Comparison of ENCODE assay signal across 1 cellular context in the genomic region with DNA sequence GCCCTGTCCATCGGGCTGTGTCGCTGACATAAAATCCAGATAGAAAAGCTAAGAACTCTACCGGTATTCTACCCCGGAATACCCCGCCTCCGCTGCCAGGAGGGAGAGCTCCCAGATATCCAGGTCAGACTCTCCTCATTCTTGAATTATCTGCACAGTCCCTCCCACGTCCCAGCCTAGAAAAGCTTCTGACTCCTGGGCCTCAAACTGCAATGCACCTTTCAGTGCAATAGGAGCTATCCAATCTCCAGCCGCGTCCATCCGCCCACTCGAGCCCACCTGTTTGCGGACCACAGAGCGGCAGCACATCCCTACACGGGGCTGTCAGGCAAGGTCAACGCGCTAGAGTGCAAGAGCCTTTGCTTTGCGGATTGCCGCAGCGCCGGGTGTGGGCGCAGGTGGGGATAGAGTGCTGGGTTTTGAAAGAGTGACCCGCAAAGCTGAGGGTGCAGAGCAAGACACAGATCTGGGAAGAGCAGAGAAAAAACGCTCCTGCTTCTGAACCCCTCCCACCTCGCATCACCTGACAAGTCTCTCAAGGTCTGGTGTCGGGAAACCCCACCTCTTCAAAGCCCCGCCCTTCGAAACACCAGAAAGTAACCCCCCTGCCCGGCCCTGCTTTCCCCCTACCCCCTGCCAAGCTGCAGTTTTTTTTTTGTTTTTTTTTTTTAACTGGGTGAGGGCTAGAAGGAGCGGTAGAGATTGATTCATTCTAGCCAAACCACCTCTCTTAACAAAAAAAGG.
TF ChIP-seq lines count a peak whose summit lies in the region.

No MANE protein-coding gene starts in this region.

TF ChIP-seq in HepG2, 621 proteins besides CTCF, POLR2A, EP300 and RAD21 (continued from another document and continues in another):
- no peak for TF ChIP-seq ZNF570 (CRISPR knock-in tag; IDR thresholded peaks at IDR 0.05; ENCODE audit: borderline replicate concordance)
- no peak for TF ChIP-seq EEA1 (CRISPR knock-in tag; IDR thresholded peaks at IDR 0.05; ENCODE audit: borderline replicate concordance)
- no peak for TF ChIP-seq DNMT3B (CRISPR knock-in tag; conservative IDR thresholded peaks at IDR 0.05)
- peak; percentile 39 for TF ChIP-seq FOXA3 (CRISPR knock-in tag; IDR thresholded peaks at IDR 0.05)
- TF ChIP-seq ZNF530 (CRISPR knock-in tag; IDR thresholded peaks at IDR 0.05; ENCODE audit: low read depth): no peak
- TF ChIP-seq ZKSCAN8 (CRISPR knock-in tag; IDR thresholded peaks at IDR 0.05; ENCODE audit: borderline replicate concordance): no peak; the same call in 1 of the 2 replicates
- TF ChIP-seq, protein P1, sequence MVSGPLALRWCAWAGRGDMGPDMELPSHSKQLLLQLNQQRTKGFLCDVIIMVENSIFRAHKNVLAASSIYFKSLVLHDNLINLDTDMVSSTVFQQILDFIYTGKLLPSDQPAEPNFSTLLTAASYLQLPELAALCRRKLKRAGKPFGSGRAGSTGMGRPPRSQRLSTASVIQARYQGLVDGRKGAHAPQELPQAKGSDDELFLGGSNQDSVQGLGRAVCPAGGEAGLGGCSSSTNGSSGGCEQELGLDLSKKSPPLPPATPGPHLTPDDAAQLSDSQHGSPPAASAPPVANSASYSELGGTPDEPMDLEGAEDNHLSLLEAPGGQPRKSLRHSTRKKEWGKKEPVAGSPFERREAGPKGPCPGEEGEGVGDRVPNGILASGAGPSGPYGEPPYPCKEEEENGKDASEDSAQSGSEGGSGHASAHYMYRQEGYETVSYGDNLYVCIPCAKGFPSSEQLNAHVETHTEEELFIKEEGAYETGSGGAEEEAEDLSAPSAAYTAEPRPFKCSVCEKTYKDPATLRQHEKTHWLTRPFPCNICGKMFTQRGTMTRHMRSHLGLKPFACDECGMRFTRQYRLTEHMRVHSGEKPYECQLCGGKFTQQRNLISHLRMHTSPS (CRISPR knock-in tag; IDR thresholded peaks at IDR 0.05; ENCODE audit: low read depth): peak; percentile 37; the same call in 1 of the 2 replicates
- TF ChIP-seq, protein P2, sequence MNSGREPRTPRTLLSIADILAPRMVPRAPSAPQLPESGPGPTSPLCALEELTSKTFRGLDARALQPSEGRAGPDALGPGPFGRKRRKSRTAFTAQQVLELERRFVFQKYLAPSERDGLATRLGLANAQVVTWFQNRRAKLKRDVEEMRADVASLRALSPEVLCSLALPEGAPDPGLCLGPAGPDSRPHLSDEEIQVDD (CRISPR knock-in tag; IDR thresholded peaks at IDR 0.05; ENCODE audit: borderline replicate concordance): no peak
- TF ChIP-seq XBP1 (CRISPR knock-in tag; IDR thresholded peaks at IDR 0.05): no peak
- no peak for TF ChIP-seq TMF1 (CRISPR knock-in tag; IDR thresholded peaks at IDR 0.05; ENCODE audit: low read depth)
- TF ChIP-seq ZNF484 (CRISPR knock-in tag; IDR thresholded peaks at IDR 0.05; ENCODE audit: borderline replicate concordance, low read depth): no peak
- TF ChIP-seq, protein P3, sequence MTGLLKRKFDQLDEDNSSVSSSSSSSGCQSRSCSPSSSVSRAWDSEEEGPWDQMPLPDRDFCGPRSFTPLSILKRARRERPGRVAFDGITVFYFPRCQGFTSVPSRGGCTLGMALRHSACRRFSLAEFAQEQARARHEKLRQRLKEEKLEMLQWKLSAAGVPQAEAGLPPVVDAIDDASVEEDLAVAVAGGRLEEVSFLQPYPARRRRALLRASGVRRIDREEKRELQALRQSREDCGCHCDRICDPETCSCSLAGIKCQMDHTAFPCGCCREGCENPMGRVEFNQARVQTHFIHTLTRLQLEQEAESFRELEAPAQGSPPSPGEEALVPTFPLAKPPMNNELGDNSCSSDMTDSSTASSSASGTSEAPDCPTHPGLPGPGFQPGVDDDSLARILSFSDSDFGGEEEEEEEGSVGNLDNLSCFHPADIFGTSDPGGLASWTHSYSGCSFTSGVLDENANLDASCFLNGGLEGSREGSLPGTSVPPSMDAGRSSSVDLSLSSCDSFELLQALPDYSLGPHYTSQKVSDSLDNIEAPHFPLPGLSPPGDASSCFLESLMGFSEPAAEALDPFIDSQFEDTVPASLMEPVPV (CRISPR knock-in tag; IDR thresholded peaks at IDR 0.05): no peak; the same call in 1 of the 2 replicates
- no peak for TF ChIP-seq EHMT2 (IDR thresholded peaks at IDR 0.05; ENCODE audit: borderline replicate concordance, low read depth, low read length)
- no peak for TF ChIP-seq RFXANK (CRISPR knock-in tag; IDR thresholded peaks at IDR 0.05)
- TF ChIP-seq, protein P4, sequence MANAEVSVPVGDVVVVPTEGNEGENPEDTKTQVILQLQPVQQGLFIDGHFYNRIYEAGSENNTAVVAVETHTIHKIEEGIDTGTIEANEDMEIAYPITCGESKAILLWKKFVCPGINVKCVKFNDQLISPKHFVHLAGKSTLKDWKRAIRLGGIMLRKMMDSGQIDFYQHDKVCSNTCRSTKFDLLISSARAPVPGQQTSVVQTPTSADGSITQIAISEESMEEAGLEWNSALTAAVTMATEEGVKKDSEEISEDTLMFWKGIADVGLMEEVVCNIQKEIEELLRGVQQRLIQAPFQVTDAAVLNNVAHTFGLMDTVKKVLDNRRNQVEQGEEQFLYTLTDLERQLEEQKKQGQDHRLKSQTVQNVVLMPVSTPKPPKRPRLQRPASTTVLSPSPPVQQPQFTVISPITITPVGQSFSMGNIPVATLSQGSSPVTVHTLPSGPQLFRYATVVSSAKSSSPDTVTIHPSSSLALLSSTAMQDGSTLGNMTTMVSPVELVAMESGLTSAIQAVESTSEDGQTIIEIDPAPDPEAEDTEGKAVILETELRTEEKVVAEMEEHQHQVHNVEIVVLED (CRISPR knock-in tag; IDR thresholded peaks at IDR 0.05; ENCODE audit: borderline replicate concordance): peak; percentile 40; the same call in 1 of the 2 replicates
- peak; percentile 48 for TF ChIP-seq NCOR1 (IDR thresholded peaks at IDR 0.05; ENCODE audit: borderline replicate concordance, low read length)
- TF ChIP-seq ELF4 (CRISPR knock-in tag; IDR thresholded peaks at IDR 0.05; ENCODE audit: borderline replicate concordance): no peak
- 0 out of 2 replicates have a peak, but pooled peaks have one; percentile 26 for TF ChIP-seq ZFP36L1 (CRISPR knock-in tag; IDR thresholded peaks at IDR 0.05)
- TF ChIP-seq, protein P5, sequence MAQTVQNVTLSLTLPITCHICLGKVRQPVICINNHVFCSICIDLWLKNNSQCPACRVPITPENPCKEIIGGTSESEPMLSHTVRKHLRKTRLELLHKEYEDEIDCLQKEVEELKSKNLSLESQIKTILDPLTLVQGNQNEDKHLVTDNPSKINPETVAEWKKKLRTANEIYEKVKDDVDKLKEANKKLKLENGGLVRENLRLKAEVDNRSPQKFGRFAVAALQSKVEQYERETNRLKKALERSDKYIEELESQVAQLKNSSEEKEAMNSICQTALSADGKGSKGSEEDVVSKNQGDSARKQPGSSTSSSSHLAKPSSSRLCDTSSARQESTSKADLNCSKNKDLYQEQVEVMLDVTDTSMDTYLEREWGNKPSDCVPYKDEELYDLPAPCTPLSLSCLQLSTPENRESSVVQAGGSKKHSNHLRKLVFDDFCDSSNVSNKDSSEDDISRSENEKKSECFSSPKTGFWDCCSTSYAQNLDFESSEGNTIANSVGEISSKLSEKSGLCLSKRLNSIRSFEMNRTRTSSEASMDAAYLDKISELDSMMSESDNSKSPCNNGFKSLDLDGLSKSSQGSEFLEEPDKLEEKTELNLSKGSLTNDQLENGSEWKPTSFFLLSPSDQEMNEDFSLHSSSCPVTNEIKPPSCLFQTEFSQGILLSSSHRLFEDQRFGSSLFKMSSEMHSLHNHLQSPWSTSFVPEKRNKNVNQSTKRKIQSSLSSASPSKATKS (CRISPR knock-in tag; IDR thresholded peaks at IDR 0.05): no peak
- TF ChIP-seq, protein P6, sequence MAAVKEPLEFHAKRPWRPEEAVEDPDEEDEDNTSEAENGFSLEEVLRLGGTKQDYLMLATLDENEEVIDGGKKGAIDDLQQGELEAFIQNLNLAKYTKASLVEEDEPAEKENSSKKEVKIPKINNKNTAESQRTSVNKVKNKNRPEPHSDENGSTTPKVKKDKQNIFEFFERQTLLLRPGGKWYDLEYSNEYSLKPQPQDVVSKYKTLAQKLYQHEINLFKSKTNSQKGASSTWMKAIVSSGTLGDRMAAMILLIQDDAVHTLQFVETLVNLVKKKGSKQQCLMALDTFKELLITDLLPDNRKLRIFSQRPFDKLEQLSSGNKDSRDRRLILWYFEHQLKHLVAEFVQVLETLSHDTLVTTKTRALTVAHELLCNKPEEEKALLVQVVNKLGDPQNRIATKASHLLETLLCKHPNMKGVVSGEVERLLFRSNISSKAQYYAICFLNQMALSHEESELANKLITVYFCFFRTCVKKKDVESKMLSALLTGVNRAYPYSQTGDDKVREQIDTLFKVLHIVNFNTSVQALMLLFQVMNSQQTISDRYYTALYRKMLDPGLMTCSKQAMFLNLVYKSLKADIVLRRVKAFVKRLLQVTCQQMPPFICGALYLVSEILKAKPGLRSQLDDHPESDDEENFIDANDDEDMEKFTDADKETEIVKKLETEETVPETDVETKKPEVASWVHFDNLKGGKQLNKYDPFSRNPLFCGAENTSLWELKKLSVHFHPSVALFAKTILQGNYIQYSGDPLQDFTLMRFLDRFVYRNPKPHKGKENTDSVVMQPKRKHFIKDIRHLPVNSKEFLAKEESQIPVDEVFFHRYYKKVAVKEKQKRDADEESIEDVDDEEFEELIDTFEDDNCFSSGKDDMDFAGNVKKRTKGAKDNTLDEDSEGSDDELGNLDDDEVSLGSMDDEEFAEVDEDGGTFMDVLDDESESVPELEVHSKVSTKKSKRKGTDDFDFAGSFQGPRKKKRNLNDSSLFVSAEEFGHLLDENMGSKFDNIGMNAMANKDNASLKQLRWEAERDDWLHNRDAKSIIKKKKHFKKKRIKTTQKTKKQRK (IDR thresholded peaks at IDR 0.05; ENCODE audit: low read length): no peak
- TF ChIP-seq, protein P7, sequence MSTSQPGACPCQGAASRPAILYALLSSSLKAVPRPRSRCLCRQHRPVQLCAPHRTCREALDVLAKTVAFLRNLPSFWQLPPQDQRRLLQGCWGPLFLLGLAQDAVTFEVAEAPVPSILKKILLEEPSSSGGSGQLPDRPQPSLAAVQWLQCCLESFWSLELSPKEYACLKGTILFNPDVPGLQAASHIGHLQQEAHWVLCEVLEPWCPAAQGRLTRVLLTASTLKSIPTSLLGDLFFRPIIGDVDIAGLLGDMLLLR (CRISPR knock-in tag; IDR thresholded peaks at IDR 0.05): no peak
- TF ChIP-seq ZKSCAN5 (CRISPR knock-in tag; IDR thresholded peaks at IDR 0.05): no peak
- TF ChIP-seq, protein P8, sequence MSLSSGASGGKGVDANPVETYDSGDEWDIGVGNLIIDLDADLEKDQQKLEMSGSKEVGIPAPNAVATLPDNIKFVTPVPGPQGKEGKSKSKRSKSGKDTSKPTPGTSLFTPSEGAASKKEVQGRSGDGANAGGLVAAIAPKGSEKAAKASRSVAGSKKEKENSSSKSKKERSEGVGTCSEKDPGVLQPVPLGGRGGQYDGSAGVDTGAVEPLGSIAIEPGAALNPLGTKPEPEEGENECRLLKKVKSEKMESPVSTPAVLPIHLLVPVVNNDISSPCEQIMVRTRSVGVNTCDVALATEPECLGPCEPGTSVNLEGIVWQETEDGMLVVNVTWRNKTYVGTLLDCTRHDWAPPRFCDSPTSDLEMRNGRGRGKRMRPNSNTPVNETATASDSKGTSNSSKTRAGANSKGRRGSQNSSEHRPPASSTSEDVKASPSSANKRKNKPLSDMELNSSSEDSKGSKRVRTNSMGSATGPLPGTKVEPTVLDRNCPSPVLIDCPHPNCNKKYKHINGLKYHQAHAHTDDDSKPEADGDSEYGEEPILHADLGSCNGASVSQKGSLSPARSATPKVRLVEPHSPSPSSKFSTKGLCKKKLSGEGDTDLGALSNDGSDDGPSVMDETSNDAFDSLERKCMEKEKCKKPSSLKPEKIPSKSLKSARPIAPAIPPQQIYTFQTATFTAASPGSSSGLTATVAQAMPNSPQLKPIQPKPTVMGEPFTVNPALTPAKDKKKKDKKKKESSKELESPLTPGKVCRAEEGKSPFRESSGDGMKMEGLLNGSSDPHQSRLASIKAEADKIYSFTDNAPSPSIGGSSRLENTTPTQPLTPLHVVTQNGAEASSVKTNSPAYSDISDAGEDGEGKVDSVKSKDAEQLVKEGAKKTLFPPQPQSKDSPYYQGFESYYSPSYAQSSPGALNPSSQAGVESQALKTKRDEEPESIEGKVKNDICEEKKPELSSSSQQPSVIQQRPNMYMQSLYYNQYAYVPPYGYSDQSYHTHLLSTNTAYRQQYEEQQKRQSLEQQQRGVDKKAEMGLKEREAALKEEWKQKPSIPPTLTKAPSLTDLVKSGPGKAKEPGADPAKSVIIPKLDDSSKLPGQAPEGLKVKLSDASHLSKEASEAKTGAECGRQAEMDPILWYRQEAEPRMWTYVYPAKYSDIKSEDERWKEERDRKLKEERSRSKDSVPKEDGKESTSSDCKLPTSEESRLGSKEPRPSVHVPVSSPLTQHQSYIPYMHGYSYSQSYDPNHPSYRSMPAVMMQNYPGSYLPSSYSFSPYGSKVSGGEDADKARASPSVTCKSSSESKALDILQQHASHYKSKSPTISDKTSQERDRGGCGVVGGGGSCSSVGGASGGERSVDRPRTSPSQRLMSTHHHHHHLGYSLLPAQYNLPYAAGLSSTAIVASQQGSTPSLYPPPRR (CRISPR knock-in tag; IDR thresholded peaks at IDR 0.05; ENCODE audit: borderline replicate concordance): no peak
- no peak for TF ChIP-seq KLF15 (CRISPR knock-in tag; IDR thresholded peaks at IDR 0.05; ENCODE audit: borderline replicate concordance)
- no peak for TF ChIP-seq ZNF562 (CRISPR knock-in tag; IDR thresholded peaks at IDR 0.05; ENCODE audit: borderline replicate concordance)
- TF ChIP-seq, protein P9, sequence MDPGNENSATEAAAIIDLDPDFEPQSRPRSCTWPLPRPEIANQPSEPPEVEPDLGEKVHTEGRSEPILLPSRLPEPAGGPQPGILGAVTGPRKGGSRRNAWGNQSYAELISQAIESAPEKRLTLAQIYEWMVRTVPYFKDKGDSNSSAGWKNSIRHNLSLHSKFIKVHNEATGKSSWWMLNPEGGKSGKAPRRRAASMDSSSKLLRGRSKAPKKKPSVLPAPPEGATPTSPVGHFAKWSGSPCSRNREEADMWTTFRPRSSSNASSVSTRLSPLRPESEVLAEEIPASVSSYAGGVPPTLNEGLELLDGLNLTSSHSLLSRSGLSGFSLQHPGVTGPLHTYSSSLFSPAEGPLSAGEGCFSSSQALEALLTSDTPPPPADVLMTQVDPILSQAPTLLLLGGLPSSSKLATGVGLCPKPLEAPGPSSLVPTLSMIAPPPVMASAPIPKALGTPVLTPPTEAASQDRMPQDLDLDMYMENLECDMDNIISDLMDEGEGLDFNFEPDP (CRISPR knock-in tag; conservative IDR thresholded peaks at IDR 0.05): no peak
- no peak for TF ChIP-seq TBP (CRISPR knock-in tag; IDR thresholded peaks at IDR 0.05)
- TF ChIP-seq ZNF282 (IDR thresholded peaks at IDR 0.05; ENCODE audit: partially characterized antibody): no peak
- TF ChIP-seq, protein P10, sequence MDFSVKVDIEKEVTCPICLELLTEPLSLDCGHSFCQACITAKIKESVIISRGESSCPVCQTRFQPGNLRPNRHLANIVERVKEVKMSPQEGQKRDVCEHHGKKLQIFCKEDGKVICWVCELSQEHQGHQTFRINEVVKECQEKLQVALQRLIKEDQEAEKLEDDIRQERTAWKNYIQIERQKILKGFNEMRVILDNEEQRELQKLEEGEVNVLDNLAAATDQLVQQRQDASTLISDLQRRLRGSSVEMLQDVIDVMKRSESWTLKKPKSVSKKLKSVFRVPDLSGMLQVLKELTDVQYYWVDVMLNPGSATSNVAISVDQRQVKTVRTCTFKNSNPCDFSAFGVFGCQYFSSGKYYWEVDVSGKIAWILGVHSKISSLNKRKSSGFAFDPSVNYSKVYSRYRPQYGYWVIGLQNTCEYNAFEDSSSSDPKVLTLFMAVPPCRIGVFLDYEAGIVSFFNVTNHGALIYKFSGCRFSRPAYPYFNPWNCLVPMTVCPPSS (IDR thresholded peaks at IDR 0.05): no peak
- TF ChIP-seq, protein P11, sequence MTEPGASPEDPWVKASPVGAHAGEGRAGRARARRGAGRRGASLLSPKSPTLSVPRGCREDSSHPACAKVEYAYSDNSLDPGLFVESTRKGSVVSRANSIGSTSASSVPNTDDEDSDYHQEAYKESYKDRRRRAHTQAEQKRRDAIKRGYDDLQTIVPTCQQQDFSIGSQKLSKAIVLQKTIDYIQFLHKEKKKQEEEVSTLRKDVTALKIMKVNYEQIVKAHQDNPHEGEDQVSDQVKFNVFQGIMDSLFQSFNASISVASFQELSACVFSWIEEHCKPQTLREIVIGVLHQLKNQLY (CRISPR knock-in tag; IDR thresholded peaks at IDR 0.05): no peak
- TF ChIP-seq ISL2 (CRISPR knock-in tag; IDR thresholded peaks at IDR 0.05): no peak
- TF ChIP-seq RBM22 (optimal IDR thresholded peaks at IDR 0.05; ENCODE audit: low read length): no peak
